ENCODE assay signal across 20 cellular contexts in the genomic region with DNA sequence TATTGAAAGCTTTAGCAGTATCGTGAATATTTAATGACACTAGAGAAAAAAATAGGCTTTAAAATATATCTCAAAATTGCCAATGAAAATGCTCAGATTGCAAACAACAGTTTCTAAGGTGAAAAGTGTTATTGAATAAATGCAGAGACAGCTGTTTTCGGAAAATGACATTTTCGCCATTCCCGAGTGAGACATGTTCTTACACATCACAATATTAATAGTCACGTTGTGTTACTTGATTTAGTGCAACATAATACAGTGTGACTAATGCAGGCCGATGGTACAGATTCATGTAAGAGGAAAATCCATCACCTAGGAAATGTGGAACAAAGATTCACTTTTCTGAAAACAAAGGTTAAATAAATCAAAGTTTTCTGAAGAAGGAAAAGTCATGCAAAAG.
"Had no signal": no experiment of that assay in that cellular context is flagged by ENCODE, and none has a peak within 500 bp of the region (broad histone marks: within the 10 kb centered on the region; RNA-seq: fewer than 3 reads in every experiment).

No MANE protein-coding gene starts in this region.

- H3K9me3 ChIP-seq: esophagus squamous epithelium, gastroesophageal sphincter, left lung, lower lobe of right lung, mucosa of descending colon had no signal

- DNase-seq: dermis blood vessel endothelial cell; dorsolateral prefrontal cortex; effector CD4-positive, alpha-beta T cell; effector memory CD4-positive, alpha-beta T cell; erythroblast; esophagus squamous epithelium; foreskin fibroblast; heart left ventricle; hippocampal formation; left cardiac atrium; left lung; left ventricle myocardium superior; lower lobe of right lung; mesenchymal stem cell; mucosa of descending colon; naive B cell had no signal

- ATAC-seq: esophagus mucosa, gastroesophageal sphincter, heart left ventricle, left cardiac atrium, left lung, left ventricle myocardium superior, lower lobe of right lung, mucosa of descending colon had no signal

- H3K4me1 ChIP-seq: esophagus squamous epithelium, gastroesophageal sphincter, heart left ventricle, left lung, lower lobe of right lung had no signal

- H3K36me3 ChIP-seq: esophagus squamous epithelium, gastroesophageal sphincter, heart left ventricle, left lung, lower lobe of right lung had no signal

- H3K4me3 ChIP-seq: coronary artery, dorsolateral prefrontal cortex, esophagus squamous epithelium, gastroesophageal sphincter, heart left ventricle, left lung, lower lobe of right lung, mucosa of descending colon had no signal

- H3K27me3 ChIP-seq: dorsolateral prefrontal cortex, esophagus squamous epithelium, gastroesophageal sphincter, heart left ventricle, left lung had no signal

- H3K27ac ChIP-seq: coronary artery, dorsolateral prefrontal cortex, epithelial cell of prostate, esophagus squamous epithelium, gastroesophageal sphincter, heart left ventricle, left lung, lower lobe of right lung had no signal
